ENCODE assay signal across 8 cellular contexts in the genomic region with DNA sequence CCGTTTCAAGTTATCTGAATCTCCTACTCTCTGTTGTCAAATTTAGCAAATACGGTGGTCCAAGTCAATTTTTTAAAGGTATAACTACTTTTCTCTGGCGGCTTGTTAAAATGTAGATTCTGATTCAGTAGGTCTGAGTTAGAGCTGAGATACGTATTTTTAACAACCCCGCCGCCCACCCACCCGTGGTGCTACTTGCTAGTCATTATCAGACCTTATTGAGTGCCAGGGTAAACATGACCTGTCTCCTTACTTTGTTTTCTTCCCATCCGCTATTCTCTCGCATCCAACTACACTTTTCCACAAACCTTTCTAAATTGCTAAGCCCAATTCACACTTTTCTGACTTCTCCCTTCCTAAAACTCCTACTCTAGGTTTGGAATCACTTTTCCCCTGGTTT. TPM values are rescaled to one million over a fixed set of nuclear protein-coding genes. Genes with fewer than 3 reads are reported as not detected.
A peak's percentile ranks its signal among the peaks of the same experiment; 100 is the strongest.
DNase-seq lines count a peak whose midpoint lies in the region; ATAC-seq and TF ChIP-seq lines count a peak whose summit lies in the region.

No MANE protein-coding gene starts in this region.

- DNase-seq in NCI-H1417 (lab: John Stamatoyannopoulos, UW) (peak in 2 of 3 experiments; percentile 49 to 50), NCI-H1417 treated with DMSO at 0.1 percent for 48 hours (lab: John Stamatoyannopoulos, UW) (no peak), fibroblast of villous mesenchyme (ENCODE audit: low read depth) (no peak), COLO829 (ENCODE audit: low spot score) (no peak)
- peak; percentile 51 to 55 for DNase-seq in activated CD4-positive, alpha-beta T cell treated with anti-CD3 and anti-CD28 coated beads, Interleukin-2, amount 50 U/mL, for 48 hours
- DNase-seq in stimulated activated CD4-positive, alpha-beta T cell treated with anti-CD3 and anti-CD28 coated beads, Interleukin-15, amount 100 ng/mL, for 24 hours: peak; percentile 60

- H3K4me3 ChIP-seq in fibroblast of villous mesenchyme (ENCODE audit: low read depth, low read length): peak overlapping the region; percentile 96

- TF ChIP-seq CTCF in fibroblast of villous mesenchyme (IDR thresholded peaks at IDR 0.05; ENCODE audit: insufficient read depth, low read depth, low read length): no peak

- ATAC-seq in HG03565 (IDR thresholded peaks at IDR 0.05; ENCODE audit: unreplicated experiment) (no peak), GM19023 (IDR thresholded peaks at IDR 0.05; ENCODE audit: unreplicated experiment) (no peak)

RNA-seq across cellular contexts. Expression of gene PLAA, which starts 0.7 kb away (rescaled TPM):
- 35.1 and 41.0 TPM in 2 replicates for total RNA-seq in fibroblast of villous mesenchyme

RNA-seq across cellular contexts. Expression of gene IFT74, which starts 8.5 kb away (rescaled TPM):
- total RNA-seq in fibroblast of villous mesenchyme: 11.9 and 15.5 TPM in 2 replicates

RNA-seq across cellular contexts. Expression of gene CAAP1, which starts 55.1 kb away (rescaled TPM):
- 17.4 and 29.4 TPM in 2 replicates for total RNA-seq in fibroblast of villous mesenchyme

RNA-seq across cellular contexts. Expression of gene LRRC19, which starts 57.7 kb away (rescaled TPM):
- not detected in 2 replicates for total RNA-seq in fibroblast of villous mesenchyme

Comparison
In these comparisons a context has a peak if more than half of its experiments do, and no peak if none do; other contexts are left out.
1. DNase-seq: peak in NCI-H1417 (2 of 3), activated CD4-positive, alpha-beta T cell treated with anti-CD3 and anti-CD28 coated beads, Interleukin-2, amount 50 U/mL, for 48 hours (2 of 2) and stimulated activated CD4-positive, alpha-beta T cell treated with anti-CD3 and anti-CD28 coated beads, Interleukin-15, amount 100 ng/mL, for 24 hours (single experiment); none in NCI-H1417 treated with DMSO at 0.1 percent for 48 hours (single experiment), fibroblast of villous mesenchyme (single experiment) and COLO829 (single experiment).